1 cellular context compared by ENCODE assay signal in the genomic region with DNA sequence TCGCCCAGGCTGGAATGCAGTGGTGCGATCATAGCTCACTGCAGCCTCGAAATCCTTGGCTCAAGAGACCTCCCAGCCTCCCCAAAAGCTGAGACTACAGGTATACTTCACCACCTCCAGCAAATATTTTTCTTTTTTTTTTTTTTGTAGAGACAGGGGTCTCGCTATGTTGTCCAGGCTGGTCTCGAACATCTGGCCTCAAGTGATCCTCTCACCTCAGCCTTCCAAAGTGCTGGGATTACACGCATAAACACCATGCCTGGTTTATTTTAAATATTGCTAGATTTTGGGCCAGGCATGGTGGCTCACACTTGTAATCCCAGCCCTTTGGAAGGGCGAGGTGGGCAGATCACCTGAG.
TF ChIP-seq lines count a peak whose summit lies in the region.

No MANE protein-coding gene starts in this region.

TF ChIP-seq in K562, 482 proteins besides CTCF, POLR2A, EP300 and RAD21 (continued from another document):
- no peak for TF ChIP-seq ELK3 (CRISPR knock-in tag; IDR thresholded peaks at IDR 0.05)
- no peak for TF ChIP-seq MTA1 (IDR thresholded peaks at IDR 0.05; ENCODE audit: borderline replicate concordance)
- TF ChIP-seq, protein P1, sequence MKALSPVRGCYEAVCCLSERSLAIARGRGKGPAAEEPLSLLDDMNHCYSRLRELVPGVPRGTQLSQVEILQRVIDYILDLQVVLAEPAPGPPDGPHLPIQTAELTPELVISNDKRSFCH (CRISPR knock-in tag; IDR thresholded peaks at IDR 0.05) = no peak
- TF ChIP-seq, protein P1 (tag; IDR thresholded peaks at IDR 0.05) = 0 out of 2 replicates have a peak, but pooled peaks have one; percentile 0
- no peak for TF ChIP-seq ZNF280B (CRISPR knock-in tag; IDR thresholded peaks at IDR 0.05)
- no peak for TF ChIP-seq RBM14 (IDR thresholded peaks at IDR 0.05; ENCODE audit: borderline replicate concordance, insufficient read depth, low read depth, low read length)
- no peak for TF ChIP-seq MAFF (IDR thresholded peaks at IDR 0.05; ENCODE audit: low read length)
- no peak for TF ChIP-seq STAT6 (CRISPR knock-in tag; IDR thresholded peaks at IDR 0.05)
- TF ChIP-seq SRSF7 (optimal IDR thresholded peaks at IDR 0.05; ENCODE audit: low read depth, low read length) = no peak
- TF ChIP-seq EZH2 (IDR thresholded peaks at IDR 0.05; ENCODE audit: borderline replicate concordance, low read depth, low read length) = no peak
- TF ChIP-seq BDP1 (IDR thresholded peaks at IDR 0.05; ENCODE audit: insufficient read depth, insufficient read length) = no peak
- no peak for TF ChIP-seq ZNF140 (CRISPR knock-in tag; IDR thresholded peaks at IDR 0.05)
- TF ChIP-seq NR2C2 (CRISPR knock-in tag; IDR thresholded peaks at IDR 0.05) = no peak
- peak; percentile 82 for TF ChIP-seq NR2C2 (tag; IDR thresholded peaks at IDR 0.05)
- peak; percentile 48; the same call in 1 of the 2 replicates for TF ChIP-seq NR2C1 (IDR thresholded peaks at IDR 0.05)
- no peak for TF ChIP-seq NR2C1 (tag; IDR thresholded peaks at IDR 0.05)
- TF ChIP-seq FOXM1 (IDR thresholded peaks at IDR 0.05; ENCODE audit: low read depth) = no peak
- TF ChIP-seq FOXM1 (CRISPR knock-in tag; IDR thresholded peaks at IDR 0.05; ENCODE audit: low read depth) = no peak
- no peak for TF ChIP-seq POLR2AphosphoS5 (IDR thresholded peaks at IDR 0.05; ENCODE audit: control insufficient read depth, insufficient read depth, low read depth, low read length)
- TF ChIP-seq DIDO1 (tag; IDR thresholded peaks at IDR 0.05; ENCODE audit: low read depth) = no peak
- 0 out of 2 replicates have a peak, but pooled peaks have one; percentile 14 for TF ChIP-seq ZNF592 (IDR thresholded peaks at IDR 0.05)
- no peak for TF ChIP-seq SREBF1 (IDR thresholded peaks at IDR 0.05; ENCODE audit: borderline replicate concordance, low read depth, low read length)
- TF ChIP-seq ZNF639 (CRISPR knock-in tag; conservative IDR thresholded peaks at IDR 0.05 in 1 of 2, IDR thresholded peaks at IDR 0.05 in 1 of 2) = no peak
- TF ChIP-seq HIVEP1 (CRISPR knock-in tag; IDR thresholded peaks at IDR 0.05) = no peak
- TF ChIP-seq BCL6 (CRISPR knock-in tag; IDR thresholded peaks at IDR 0.05) = no peak
- no peak for TF ChIP-seq KDM1A (IDR thresholded peaks at IDR 0.05)
